ENCODE assay signal across 19 cellular contexts in the genomic region with DNA sequence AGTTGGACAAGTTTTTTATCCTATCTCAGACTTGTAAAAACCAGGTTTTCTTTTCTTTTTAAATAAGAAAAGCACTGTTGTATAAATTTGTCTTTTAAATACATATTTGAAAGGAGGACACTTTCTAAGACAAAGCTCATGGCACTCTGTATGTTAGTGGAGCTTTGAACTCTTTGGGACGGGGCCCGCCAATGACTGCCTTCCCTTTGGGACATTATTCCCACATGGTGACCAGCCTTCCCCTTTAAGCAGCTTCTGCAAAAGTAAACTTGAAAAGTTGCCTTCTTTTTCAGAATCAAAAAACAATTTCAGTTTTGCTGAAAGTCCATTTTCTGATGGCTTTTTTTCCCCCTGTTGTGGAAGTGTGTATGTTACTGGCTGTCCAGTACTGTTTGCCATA. TPM values are rescaled to one million over a fixed set of nuclear protein-coding genes. Genes with fewer than 3 reads are reported as not detected.
A peak's percentile ranks its signal among the peaks of the same experiment; 100 is the strongest.
DNase-seq lines count a peak whose midpoint lies in the region; ATAC-seq and TF ChIP-seq lines count a peak whose summit lies in the region.
"Had no signal": no experiment of that assay in that cellular context is flagged by ENCODE, and none has a peak within 500 bp of the region (broad histone marks: within the 10 kb centered on the region; RNA-seq: fewer than 3 reads in every experiment).

No MANE protein-coding gene starts in this region.

- no peaks in the 10 kb centered on the region for H3K9me3 Mint-ChIP-seq in brain
- H3K9me3 Mint-ChIP-seq in nephron progenitor cell: no peaks in the 10 kb centered on the region
- H3K9me3 Mint-ChIP-seq: activated CD4-positive, alpha-beta memory T cell treated with anti-CD3 and anti-CD28 coated beads, Interleukin-2, amount 10 ng/mL, durations not matched to agents 7 days and 5 days; activated naive CD8-positive, alpha-beta T cell treated with anti-CD3 and anti-CD28 coated beads, Interleukin-2, amount 10 ng/mL, durations not matched to agents 7 days and 5 days; naive B cell had no signal

- no peaks in the 10 kb centered on the region for H3K9me3 ChIP-seq in HUES48 (ENCODE audit: control insufficient read depth, insufficient read depth, low read length)
- H3K9me3 ChIP-seq: right lobe of liver had no signal

- H3K36me3 Mint-ChIP-seq in brain: peaks cover 8% of the 10 kb centered on the region
- H3K36me3 Mint-ChIP-seq in nephron progenitor cell (ENCODE audit: low read depth): peaks cover 6% of the 10 kb centered on the region
- H3K36me3 Mint-ChIP-seq: activated naive CD8-positive, alpha-beta T cell treated with anti-CD3 and anti-CD28 coated beads, Interleukin-2, amount 10 ng/mL, durations not matched to agents 7 days and 5 days; naive B cell had no signal

- peaks cover 58% of the 10 kb centered on the region for H3K4me1 Mint-ChIP-seq in brain
- peaks cover 66% of the 10 kb centered on the region for H3K4me1 Mint-ChIP-seq in nephron progenitor cell

- peak overlapping the region; percentile 72; the same call in 1 of the 2 replicates for H3K4me3 ChIP-seq in HUES48 (ENCODE audit: low read depth, low read length)
- H3K4me3 ChIP-seq in urinary bladder (ENCODE audit: low read depth, low read length): no peak overlapping the region
- H3K4me3 ChIP-seq: cardiac muscle cell had no signal

- TF ChIP-seq CTCF in brain (conservative IDR thresholded peaks at IDR 0.05): no peak
- TF ChIP-seq CTCF in nephron progenitor cell (IDR thresholded peaks at IDR 0.05): no peak

- DNase-seq in nephron progenitor cell: no peak
- DNase-seq in islet precursor cell: no peak
- DNase-seq: activated CD4-positive, alpha-beta memory T cell treated with anti-CD3 and anti-CD28 coated beads, Interleukin-2, amount 10 ng/mL, durations not matched to agents 7 days and 5 days; activated naive CD8-positive, alpha-beta T cell treated with anti-CD3 and anti-CD28 coated beads, Interleukin-2, amount 10 ng/mL, durations not matched to agents 7 days and 5 days; activated T-cell treated with anti-CD3 and anti-CD28 coated beads, Interleukin-2, amount 50 U/mL, for 48 hours; DMS79; naive B cell; NCI-H446; stimulated activated CD4-positive, alpha-beta T cell treated with anti-CD3 and anti-CD28 coated beads, Interleukin-1b, Interleukin-23, amount 100 ng/mL, for 48 hours; T-helper 1 cell; WERI-Rb-1 had no signal

- ATAC-seq in GM21515 (IDR thresholded peaks at IDR 0.05; ENCODE audit: unreplicated experiment) (no peak), GM18519 (IDR thresholded peaks at IDR 0.05; ENCODE audit: low FRiP score, unreplicated experiment) (no peak)

- peaks cover 7% of the 10 kb centered on the region for H3K27me3 ChIP-seq in HUES48 (ENCODE audit: control insufficient read depth, insufficient read depth, low read length)
- H3K27me3 ChIP-seq: right lobe of liver had no signal

- H3K4me3 Mint-ChIP-seq in brain: peak overlapping the region in 3 of 5 experiments; percentile 86 to 89 (median 87)
- H3K4me3 Mint-ChIP-seq in nephron progenitor cell: peak overlapping the region; percentile 84
- H3K4me3 Mint-ChIP-seq: activated CD4-positive, alpha-beta memory T cell treated with anti-CD3 and anti-CD28 coated beads, Interleukin-2, amount 10 ng/mL, durations not matched to agents 7 days and 5 days; activated naive CD8-positive, alpha-beta T cell treated with anti-CD3 and anti-CD28 coated beads, Interleukin-2, amount 10 ng/mL, durations not matched to agents 7 days and 5 days had no signal

- H3K27ac Mint-ChIP-seq in brain (no peak overlapping the region), nephron progenitor cell (no peak overlapping the region)
- H3K27ac Mint-ChIP-seq: activated CD4-positive, alpha-beta memory T cell treated with anti-CD3 and anti-CD28 coated beads, Interleukin-2, amount 10 ng/mL, durations not matched to agents 7 days and 5 days; activated naive CD8-positive, alpha-beta T cell treated with anti-CD3 and anti-CD28 coated beads, Interleukin-2, amount 10 ng/mL, durations not matched to agents 7 days and 5 days had no signal

- 83% methylated on average over 2 of the region's 2 CpGs for WGBS in urinary bladder

- H3K9ac ChIP-seq in HUES48 (ENCODE audit: low read depth, low read length): no peak overlapping the region

- peaks cover 51% of the 10 kb centered on the region for H3K4me1 ChIP-seq in HUES48 (ENCODE audit: control insufficient read depth, insufficient read depth, low read length)
- no peaks in the 10 kb centered on the region for H3K4me1 ChIP-seq in urinary bladder (ENCODE audit: insufficient read depth)

- H3K27ac ChIP-seq in HUES48 (ENCODE audit: low read depth, low read length) (no peak overlapping the region), urinary bladder (ENCODE audit: low read depth) (peak overlapping the region; percentile 65)
- H3K27ac ChIP-seq: C4-2B, WERI-Rb-1 had no signal

- peaks cover 18% of the 10 kb centered on the region for H3K27me3 Mint-ChIP-seq in brain
- H3K27me3 Mint-ChIP-seq in nephron progenitor cell (ENCODE audit: low read depth, poor library complexity): peaks cover 4% of the 10 kb centered on the region
- H3K27me3 Mint-ChIP-seq: naive B cell had no signal

- peaks cover 4% of the 10 kb centered on the region; the same call in 1 of the 2 replicates for H3K36me3 ChIP-seq in HUES48 (ENCODE audit: control insufficient read depth, insufficient read depth, low read length)
- no peaks in the 10 kb centered on the region for H3K36me3 ChIP-seq in urinary bladder (ENCODE audit: insufficient read depth)
- H3K36me3 ChIP-seq: cardiac muscle cell, right lobe of liver, WERI-Rb-1 had no signal

RNA-seq across cellular contexts. Expression of a gene that starts 1.8 kb away (rescaled TPM):
- polyA plus RNA-seq in brain (ENCODE audit: insufficient read depth, low read depth, low replicate concordance) (61.2 TPM), urinary bladder (63.5 TPM)
- 59.7 TPM for total RNA-seq in urinary bladder
